In the genomic region with DNA sequence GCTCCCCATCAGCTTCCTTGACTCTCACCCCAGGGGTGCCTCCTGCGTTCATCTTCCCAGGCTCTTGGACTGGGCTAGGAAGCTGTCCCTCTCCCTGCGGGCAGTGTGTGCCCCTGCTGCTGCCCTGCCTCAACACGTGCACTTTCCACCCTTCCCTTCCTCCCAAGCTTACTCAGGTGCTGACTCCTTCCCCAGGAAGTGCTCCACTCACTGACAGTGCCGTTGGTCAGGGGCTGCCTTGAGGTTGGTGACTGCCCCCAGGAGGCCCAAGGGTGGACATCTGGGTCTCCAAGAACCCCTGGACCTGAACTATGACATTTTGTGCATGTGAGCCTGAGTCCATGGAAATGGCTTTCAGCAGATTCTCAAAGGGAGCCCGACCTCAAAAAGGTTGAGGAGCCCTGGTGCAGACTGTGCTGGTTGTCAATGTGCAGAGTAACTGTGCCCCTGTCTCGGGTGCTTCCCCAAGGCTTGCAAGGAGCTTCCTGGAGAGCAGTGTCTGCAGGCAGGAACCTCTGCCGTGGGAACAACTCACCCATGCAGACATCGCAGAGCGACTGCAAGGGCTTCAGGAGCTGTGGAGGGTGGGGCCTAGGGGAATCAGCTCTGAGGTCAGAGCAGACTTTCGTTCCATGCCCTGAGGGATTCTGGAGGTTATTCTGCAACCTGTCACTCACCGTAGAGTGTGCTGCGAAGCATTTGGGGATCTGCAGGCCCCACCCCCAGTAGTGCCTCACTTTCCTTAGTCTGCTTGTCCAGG, we compare ENCODE assay signal across 12 cellular contexts.
A peak's percentile ranks its signal among the peaks of the same experiment; 100 is the strongest.
DNase-seq lines count a peak whose midpoint lies in the region; ATAC-seq and TF ChIP-seq lines count a peak whose summit lies in the region.
"Had no signal": no experiment of that assay in that cellular context is flagged by ENCODE, and none has a peak within 500 bp of the region (broad histone marks: within the 10 kb centered on the region; RNA-seq: fewer than 3 reads in every experiment).

No MANE protein-coding gene starts in this region.

- H3K9me3 ChIP-seq in GM23248 (ENCODE audit: low read depth) (no peaks in the 10 kb centered on the region), SJCRH30 (replicated peaks) (no peaks in the 10 kb centered on the region), hepatocyte (ENCODE audit: low read depth) (no peaks in the 10 kb centered on the region), spleen (no peaks in the 10 kb centered on the region)
- H3K9me3 ChIP-seq: pancreas had no signal

- peak overlapping the region; percentile 64 for H3K4me2 ChIP-seq in GM23248 (ENCODE audit: unreplicated experiment)
- no peak overlapping the region for H3K4me2 ChIP-seq in hepatocyte

- no peak overlapping the region for H3K4me3 Mint-ChIP-seq in activated T-helper 2 cell treated with anti-CD3 and anti-CD28 coated beads, Interferon-gamma antibody, Interleukin-2, Interleukin-4, amounts not matched to agents 10 μg/mL and 5 μg/mL and 100 μg/mL, durations not matched to agents 14 hours and 24 hours and 36 hours (ENCODE audit: low read depth)
- H3K4me3 Mint-ChIP-seq: activated naive CD4-positive, alpha-beta T cell treated with anti-CD3 and anti-CD28 coated beads for 36 hours had no signal

- TF ChIP-seq CTCF in hepatocyte (IDR thresholded peaks at IDR 0.05; ENCODE audit: poor library complexity) (no peak), spleen (IDR thresholded peaks at IDR 0.05 in 8 of 11, conservative IDR thresholded peaks at IDR 0.05 in 3 of 11) (no peak)

- H2AFZ ChIP-seq in GM23248 (no peak overlapping the region), hepatocyte (no peak overlapping the region)

- peaks cover 58% of the 10 kb centered on the region for H3K36me3 Mint-ChIP-seq in activated T-helper 2 cell treated with anti-CD3 and anti-CD28 coated beads, Interferon-gamma antibody, Interleukin-2, Interleukin-4, amounts not matched to agents 10 μg/mL and 5 μg/mL and 100 μg/mL, durations not matched to agents 14 hours and 24 hours and 36 hours (ENCODE audit: low read depth)

- H3K4me1 ChIP-seq in GM23248 (ENCODE audit: insufficient read depth) (peaks cover 33% of the 10 kb centered on the region), SJCRH30 (peaks cover 43% of the 10 kb centered on the region), hepatocyte (ENCODE audit: insufficient read depth) (peaks cover 39% of the 10 kb centered on the region), spleen (peaks cover 44 to 64% (median 52%) of the 10 kb centered on the region in 6 donors)

- H3F3A ChIP-seq in GM23248 (ENCODE audit: insufficient read depth): peaks cover 49% of the 10 kb centered on the region

- H3K27me3 Mint-ChIP-seq in activated T-helper 2 cell treated with anti-CD3 and anti-CD28 coated beads, Interferon-gamma antibody, Interleukin-2, Interleukin-4, amounts not matched to agents 10 μg/mL and 5 μg/mL and 100 μg/mL, durations not matched to agents 14 hours and 24 hours and 36 hours (ENCODE audit: low read depth): no peaks in the 10 kb centered on the region

- peak overlapping the region; percentile 94 for H3K9ac ChIP-seq in GM23248

- H3K4me3 ChIP-seq in GM23248 (no peak overlapping the region), SJCRH30 (no peak overlapping the region), hepatocyte (no peak overlapping the region), spleen (no peak overlapping the region)
- H3K4me3 ChIP-seq: pancreas had no signal

- H3K27ac ChIP-seq in GM23248: peak overlapping the region; percentile 99
- H3K27ac ChIP-seq in SJCRH30: peak overlapping the region; percentile 94; the same call in 1 of the 2 replicates
- no peak overlapping the region for H3K27ac ChIP-seq in hepatocyte
- H3K27ac ChIP-seq in spleen: peak overlapping the region in 7 of 8 donors; percentile 85 to 93 (median 90)

- WGBS in GM23248 (ENCODE audit: low coverage in 1 of 2, low lambda C conversion rate in 2 of 2, missing lambda C conversion rate in 2 of 2), 2 experiments: 64 to 71% methylated on average over 12 of the region's 12 CpGs
- WGBS in hepatocyte (ENCODE audit: low lambda C conversion rate, missing lambda C conversion rate): 71% methylated on average over 12 of the region's 12 CpGs
- 72 to 83% (median 76%) methylated on average over 9 to 12 of the region's 12 CpGs for WGBS in spleen, 5 donors

- H3K27ac Mint-ChIP-seq in activated T-helper 2 cell treated with anti-CD3 and anti-CD28 coated beads, Interferon-gamma antibody, Interleukin-2, Interleukin-4, amounts not matched to agents 10 μg/mL and 5 μg/mL and 100 μg/mL, durations not matched to agents 14 hours and 24 hours and 36 hours: no peak overlapping the region
- H3K27ac Mint-ChIP-seq: activated naive CD4-positive, alpha-beta T cell treated with anti-CD3 and anti-CD28 coated beads for 36 hours had no signal

- H3K9me3 Mint-ChIP-seq in activated T-helper 2 cell treated with anti-CD3 and anti-CD28 coated beads, Interferon-gamma antibody, Interleukin-2, Interleukin-4, amounts not matched to agents 10 μg/mL and 5 μg/mL and 100 μg/mL, durations not matched to agents 14 hours and 24 hours and 36 hours: no peaks in the 10 kb centered on the region
- H3K9me3 Mint-ChIP-seq: activated naive CD4-positive, alpha-beta T cell treated with anti-CD3 and anti-CD28 coated beads for 36 hours had no signal

- H3K27me3 ChIP-seq in GM23248 (replicated peaks; ENCODE audit: insufficient read depth) (no peaks in the 10 kb centered on the region), SJCRH30 (no peaks in the 10 kb centered on the region), hepatocyte (no peaks in the 10 kb centered on the region), spleen (replicated peaks in 1 of 7) (no peaks in the 10 kb centered on the region)
- H3K27me3 ChIP-seq: pancreas had no signal

- no peak for ATAC-seq in HG03280 (IDR thresholded peaks at IDR 0.05; ENCODE audit: unreplicated experiment)
- ATAC-seq: pancreas had no signal

- peaks cover 3% of the 10 kb centered on the region for H3K4me1 Mint-ChIP-seq in activated T-helper 2 cell treated with anti-CD3 and anti-CD28 coated beads, Interferon-gamma antibody, Interleukin-2, Interleukin-4, amounts not matched to agents 10 μg/mL and 5 μg/mL and 100 μg/mL, durations not matched to agents 14 hours and 24 hours and 36 hours (ENCODE audit: low read depth)

- H3K79me2 ChIP-seq in GM23248 (ENCODE audit: insufficient read depth): no peaks in the 10 kb centered on the region; the same call in 1 of the 2 replicates
- H3K79me2 ChIP-seq in hepatocyte: no peaks in the 10 kb centered on the region

- in situ Hi-C loops in GM23248 (cut with MboI): no loop called here

- DNase-seq in GM23248 (peak; percentile 26), SJCRH30 (peak in 1 of 2 experiments; percentile 34), hepatocyte (ENCODE audit: low spot score) (peak; percentile 44), spleen (no peak), epidermal melanocyte (ENCODE audit: insufficient read length, low spot score) (no peak), middle frontal gyrus (ENCODE audit: extremely low spot score, low spot score) (no peak)
- no peak for DNase-seq in activated T-helper 2 cell treated with anti-CD3 and anti-CD28 coated beads, Interferon-gamma antibody, Interleukin-2, Interleukin-4, amounts not matched to agents 10 μg/mL and 5 μg/mL and 100 μg/mL, durations not matched to agents 14 hours and 24 hours and 36 hours (ENCODE audit: low spot score)
- DNase-seq: activated CD4-positive, CD25-positive, alpha-beta regulatory T cell; activated naive CD4-positive, alpha-beta T cell treated with anti-CD3 and anti-CD28 coated beads for 36 hours; NCI-H187 treated with DMSO at 0.1 percent for 48 hours had no signal

- TF ChIP-seq POLR2A in spleen (IDR thresholded peaks at IDR 0.05): no peak

- intact Hi-C loops in spleen (cut with DNase I; ENCODE audit: low total_unique reads): no loop called here
- intact Hi-C loops in activated T-helper 2 cell treated with anti-CD3 and anti-CD28 coated beads, Interferon-gamma antibody, Interleukin-2, Interleukin-4, amounts not matched to agents 10 μg/mL and 5 μg/mL and 100 μg/mL, durations not matched to agents 14 hours and 24 hours and 36 hours (cut with micrococcal nuclease): no loop called here

- H4K20me1 ChIP-seq in GM23248 (ENCODE audit: insufficient read depth): no peaks in the 10 kb centered on the region
- H4K20me1 ChIP-seq in hepatocyte (ENCODE audit: insufficient read depth, poor library complexity, severe bottlenecking): no peaks in the 10 kb centered on the region

- H3K36me3 ChIP-seq in GM23248 (ENCODE audit: low read depth): peaks cover 57% of the 10 kb centered on the region; the same call in 1 of the 2 replicates
- no peaks in the 10 kb centered on the region for H3K36me3 ChIP-seq in SJCRH30
- no peaks in the 10 kb centered on the region for H3K36me3 ChIP-seq in hepatocyte (replicated peaks; ENCODE audit: insufficient read depth, low read depth)
- peaks cover 0 to 90% (median 48%) of the 10 kb centered on the region in 6 donors for H3K36me3 ChIP-seq in spleen

- H3K9me2 ChIP-seq in GM23248 (ENCODE audit: insufficient read depth): no peaks in the 10 kb centered on the region
- no peaks in the 10 kb centered on the region for H3K9me2 ChIP-seq in hepatocyte (replicated peaks; ENCODE audit: insufficient read depth)

Comparison
In these comparisons a context has a peak if more than half of its experiments do, and no peak if none do; other contexts are left out.
1. DNase-seq: peak in GM23248 (single experiment) and hepatocyte (single experiment); none in spleen (single experiment), activated T-helper 2 cell treated with anti-CD3 and anti-CD28 coated beads, Interferon-gamma antibody, Interleukin-2, Interleukin-4, amounts not matched to agents 10 μg/mL and 5 μg/mL and 100 μg/mL, durations not matched to agents 14 hours and 24 hours and 36 hours (single experiment), epidermal melanocyte (single experiment) and middle frontal gyrus (single experiment).